Comparison of ENCODE assay signal across 21 cellular contexts in the genomic region with DNA sequence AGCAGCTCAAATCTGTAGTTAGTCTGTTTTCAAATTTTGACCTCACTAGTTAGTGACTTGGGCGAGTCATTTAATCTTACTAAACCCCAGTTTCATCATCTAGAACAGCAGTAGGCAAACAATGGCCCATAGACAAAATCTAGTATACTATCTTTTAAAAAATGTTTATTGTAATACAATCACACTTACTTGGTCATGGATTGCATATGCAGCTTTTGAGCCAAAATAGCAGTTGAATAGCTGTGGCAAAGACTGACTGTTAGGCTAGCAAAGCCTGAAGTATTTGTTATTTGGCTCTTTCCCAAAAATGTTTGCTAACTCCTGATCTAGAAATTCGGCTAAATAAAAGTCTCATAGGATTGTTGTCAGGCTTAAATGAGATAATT.
DNase-seq lines count a peak whose midpoint lies in the region; ATAC-seq and TF ChIP-seq lines count a peak whose summit lies in the region.
"Had no signal": no experiment of that assay in that cellular context is flagged by ENCODE, and none has a peak within 500 bp of the region (broad histone marks: within the 10 kb centered on the region; RNA-seq: fewer than 3 reads in every experiment).

No MANE protein-coding gene starts in this region.

- H3K27ac ChIP-seq in endodermal cell (ENCODE audit: low read depth, low read length) = no peak overlapping the region
- H3K27ac ChIP-seq: left ventricle myocardium inferior, right lobe of liver had no signal

- H3K4me1 ChIP-seq in endodermal cell (ENCODE audit: control insufficient read depth, insufficient read depth, low read length) = peaks cover 7% of the 10 kb centered on the region
- H3K4me1 ChIP-seq: left ventricle myocardium inferior, right lobe of liver had no signal

- H3K4me3 Mint-ChIP-seq in endodermal cell = no peak overlapping the region
- no peak overlapping the region for H3K4me3 Mint-ChIP-seq in T-cell
- H3K4me3 Mint-ChIP-seq: activated CD4-positive, alpha-beta T cell treated with anti-CD3 and anti-CD28 coated beads, Interleukin-2, amount 10 ng/mL, durations not matched to agents 7 days and 5 days; activated T-cell treated with anti-CD3 and anti-CD28 coated beads, Interleukin-2, amount 50 U/mL, for 72 hours; natural killer cell had no signal

- peaks cover 14% of the 10 kb centered on the region for H3K4me1 Mint-ChIP-seq in endodermal cell
- H3K4me1 Mint-ChIP-seq in T-cell = no peaks in the 10 kb centered on the region
- H3K4me1 Mint-ChIP-seq: activated CD4-positive, alpha-beta T cell treated with anti-CD3 and anti-CD28 coated beads, Interleukin-2, amount 10 ng/mL, durations not matched to agents 7 days and 5 days; CD4-positive, CD25-positive, alpha-beta regulatory T cell; natural killer cell had no signal

- POLR2A ChIA-PET in T-cell (lab: Charles Lee) = no interaction called here

- H3K27me3 ChIP-seq in MG63 (no peaks in the 10 kb centered on the region), endodermal cell (ENCODE audit: control insufficient read depth, insufficient read depth, low read length, poor library complexity, severe bottlenecking) (no peaks in the 10 kb centered on the region)
- H3K27me3 ChIP-seq: right lobe of liver had no signal

- H3K9ac ChIP-seq in endodermal cell (ENCODE audit: extremely low read depth, low read length, poor library complexity, severe bottlenecking) = no peak overlapping the region

- TF ChIP-seq CTCF in endodermal cell (conservative IDR thresholded peaks at IDR 0.05) = no peak

- H3K9me3 ChIP-seq in MG63 (no peaks in the 10 kb centered on the region), endodermal cell (ENCODE audit: control insufficient read depth, low read length) (no peaks in the 10 kb centered on the region)
- H3K9me3 ChIP-seq: left ventricle myocardium inferior, right lobe of liver had no signal

- no peaks in the 10 kb centered on the region for H3K36me3 ChIP-seq in MG63
- no peaks in the 10 kb centered on the region for H3K36me3 ChIP-seq in endodermal cell (ENCODE audit: control insufficient read depth, insufficient read depth, low read length)
- H3K36me3 ChIP-seq: left ventricle myocardium inferior, right lobe of liver had no signal

- no peaks in the 10 kb centered on the region for H3K27me3 Mint-ChIP-seq in endodermal cell (ENCODE audit: insufficient read depth)
- no peaks in the 10 kb centered on the region for H3K27me3 Mint-ChIP-seq in T-cell
- H3K27me3 Mint-ChIP-seq: activated CD4-positive, alpha-beta T cell treated with anti-CD3 and anti-CD28 coated beads, Interleukin-2, amount 10 ng/mL, durations not matched to agents 7 days and 5 days; CD4-positive, CD25-positive, alpha-beta regulatory T cell had no signal

- H3K36me3 Mint-ChIP-seq in endodermal cell (ENCODE audit: low read depth) = no peaks in the 10 kb centered on the region
- H3K36me3 Mint-ChIP-seq in T-cell = no peaks in the 10 kb centered on the region
- H3K36me3 Mint-ChIP-seq: CD4-positive, CD25-positive, alpha-beta regulatory T cell had no signal

- H3K27ac Mint-ChIP-seq in endodermal cell (peak overlapping the region; percentile 74), T-cell (no peak overlapping the region)
- H3K27ac Mint-ChIP-seq: activated CD4-positive, alpha-beta T cell treated with anti-CD3 and anti-CD28 coated beads, Interleukin-2, amount 10 ng/mL, durations not matched to agents 7 days and 5 days; activated T-cell treated with anti-CD3 and anti-CD28 coated beads, Interleukin-2, amount 50 U/mL, for 72 hours; CD4-positive, CD25-positive, alpha-beta regulatory T cell; natural killer cell had no signal

- CTCF ChIA-PET in T-cell (lab: Charles Lee) = no interaction called here

- H3K9me3 Mint-ChIP-seq in endodermal cell = no peaks in the 10 kb centered on the region
- H3K9me3 Mint-ChIP-seq in T-cell = peaks cover 0 to 7% (median 3%) of the 10 kb centered on the region in 3 donors
- H3K9me3 Mint-ChIP-seq: activated CD4-positive, alpha-beta T cell treated with anti-CD3 and anti-CD28 coated beads, Interleukin-2, amount 10 ng/mL, durations not matched to agents 7 days and 5 days had no signal

- DNase-seq in EH (ENCODE audit: low read depth) (peak; percentile 7), MG63 (peak; percentile 53), endodermal cell (no peak), non-pigmented ciliary epithelial cell (ENCODE audit: low read depth) (peak; percentile 34), SK-N-DZ (ENCODE audit: low spot score) (no peak), DMS79 treated with DMSO at 0.1 percent for 48 hours (lab: John Stamatoyannopoulos, UW) (no peak), T-cell (no peak)
- no peak for DNase-seq in activated CD4-positive, alpha-beta T cell treated with anti-CD3 and anti-CD28 coated beads for 4 hours
- DNase-seq: activated CD4-positive, alpha-beta T cell treated with anti-CD3 and anti-CD28 coated beads, Interleukin-2, amount 10 ng/mL, durations not matched to agents 7 days and 5 days; activated T-cell treated with anti-CD3 and anti-CD28 coated beads, Interleukin-2, amount 50 U/mL, for 72 hours; CD4-positive, CD25-positive, alpha-beta regulatory T cell; effector CD4-positive, alpha-beta T cell; GF-D8; left ventricle myocardium inferior; natural killer cell; NCI-H1105; NCI-H2227 treated with DMSO at 0.1 percent for 48 hours; right lobe of liver; stimulated activated naive CD8-positive, alpha-beta T cell treated with anti-CD3 and anti-CD28 coated beads, Interleukin-15, Interleukin-2, amounts not matched to agents 100 U/mL and 50 U/mL, for 24 hours; T-helper 2 cell had no signal

- no peak overlapping the region for H3K4me3 ChIP-seq in MG63
- no peak overlapping the region for H3K4me3 ChIP-seq in endodermal cell (ENCODE audit: low read length)
- H3K4me3 ChIP-seq: left ventricle myocardium inferior, right lobe of liver had no signal

- ATAC-seq in T-cell (replicated peaks in 1 of 4) = no peak
- ATAC-seq: activated T-cell treated with anti-CD3 and anti-CD28 coated beads, Interleukin-2, amount 50 U/mL, for 72 hours; HCT116; natural killer cell; stimulated activated naive CD8-positive, alpha-beta T cell treated with anti-CD3 and anti-CD28 coated beads, Interleukin-15, Interleukin-2, amounts not matched to agents 100 U/mL and 50 U/mL, for 24 hours had no signal

- WGBS in endodermal cell (ENCODE audit: insufficient coverage in 1 of 2, insufficient read length in 1 of 2), 2 experiments = 78 to 81% methylated on average over 1 to 2 of the region's 2 CpGs

Comparison
In these comparisons a context has a peak if more than half of its experiments do, and no peak if none do; other contexts are left out.
1. DNase-seq: peak in EH (single experiment), MG63 (single experiment) and non-pigmented ciliary epithelial cell (single experiment); none in endodermal cell (single experiment), SK-N-DZ (single experiment), DMS79 treated with DMSO at 0.1 percent for 48 hours (single experiment), activated CD4-positive, alpha-beta T cell treated with anti-CD3 and anti-CD28 coated beads for 4 hours (0 of 2) and T-cell (0 of 34).